9 cellular contexts compared by ENCODE assay signal in the genomic region with DNA sequence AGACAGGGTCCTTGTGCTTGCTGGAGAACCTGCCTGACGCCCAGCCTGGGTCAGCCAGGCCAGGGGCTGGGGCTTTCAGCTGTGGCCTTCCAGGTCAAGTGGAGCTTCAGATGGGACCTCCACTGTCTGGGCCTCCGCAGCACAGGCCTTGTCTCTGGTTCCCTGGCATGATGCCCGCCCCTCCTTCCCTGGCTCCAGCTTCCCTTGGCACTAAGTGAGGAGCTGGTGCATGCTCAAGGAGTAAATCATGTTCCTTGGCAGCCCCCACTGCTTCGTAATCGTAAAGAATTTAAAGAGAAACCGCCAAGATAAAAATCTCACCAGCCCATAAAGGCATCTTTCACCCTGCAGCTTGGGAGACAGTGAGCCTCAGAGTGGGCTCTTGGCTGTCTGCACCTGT. TPM values are rescaled to one million over a fixed set of nuclear protein-coding genes. Genes with fewer than 3 reads are reported as not detected.
DNase-seq lines count a peak whose midpoint lies in the region; ATAC-seq and TF ChIP-seq lines count a peak whose summit lies in the region.
"Had no signal": no experiment of that assay in that cellular context is flagged by ENCODE, and none has a peak within 500 bp of the region (broad histone marks: within the 10 kb centered on the region; RNA-seq: fewer than 3 reads in every experiment).

No MANE protein-coding gene starts in this region.

- H3K4me2 ChIP-seq in hepatocyte, result no peak overlapping the region
- peak overlapping the region; percentile 66 for H3K4me2 ChIP-seq in skeletal muscle satellite cell (ENCODE audit: low read length)

- H3K4me1 Mint-ChIP-seq in CD8-positive, alpha-beta T cell (ENCODE audit: low read depth), result no peaks in the 10 kb centered on the region
- no peaks in the 10 kb centered on the region for H3K4me1 Mint-ChIP-seq in natural killer cell

- peaks cover 7% of the 10 kb centered on the region for H3K79me2 ChIP-seq in hepatocyte

- DNase-seq in ELR (ENCODE audit: low read depth) (peak; percentile 93), amygdala (lab: John Stamatoyannopoulos, UW) (peak in 36 of 56 donors; percentile 4 to 60 (median 34)), hepatocyte (ENCODE audit: low spot score) (peak; percentile 60), SJCRH30 (no peak), BE2C (no peak), natural killer cell (no peak)
- no peak for DNase-seq in CD8-positive, alpha-beta T cell
- DNase-seq: KBM-7 had no signal

- CTCF ChIA-PET in CD8-positive, alpha-beta T cell (lab: Charles Lee), result interaction anchor here (2.1 kb wide), 1 partner anchor 30 kb away, joined by 5 read pairs; no protein-coding TSS in a partner anchor

- ATAC-seq in CD8-positive, alpha-beta T cell, result no peak
- no peak for ATAC-seq in natural killer cell

- no peaks in the 10 kb centered on the region for H3K36me3 Mint-ChIP-seq in CD8-positive, alpha-beta T cell
- no peaks in the 10 kb centered on the region for H3K36me3 Mint-ChIP-seq in natural killer cell

- no peaks in the 10 kb centered on the region for H3K27me3 Mint-ChIP-seq in CD8-positive, alpha-beta T cell (ENCODE audit: low read depth)
- no peaks in the 10 kb centered on the region for H3K27me3 Mint-ChIP-seq in natural killer cell (ENCODE audit: low read depth in 2 of 2)

- H3K27ac ChIP-seq in hepatocyte (peak overlapping the region; percentile 54), SJCRH30 (no peak overlapping the region)
- no peak overlapping the region for H3K27ac ChIP-seq in CD8-positive, alpha-beta T cell (ENCODE audit: low read depth, low read length)

- no peak overlapping the region for H2AFZ ChIP-seq in hepatocyte

- no peaks in the 10 kb centered on the region for H3K9me3 Mint-ChIP-seq in CD8-positive, alpha-beta T cell
- H3K9me3 Mint-ChIP-seq in natural killer cell, result no peaks in the 10 kb centered on the region

- H3K9me3 ChIP-seq in hepatocyte (ENCODE audit: low read depth) (no peaks in the 10 kb centered on the region), skeletal muscle satellite cell (replicated peaks; ENCODE audit: low read length) (no peaks in the 10 kb centered on the region), SJCRH30 (replicated peaks) (no peaks in the 10 kb centered on the region), BE2C (no peaks in the 10 kb centered on the region)
- no peaks in the 10 kb centered on the region for H3K9me3 ChIP-seq in CD8-positive, alpha-beta T cell (ENCODE audit: low read length)

- no peak overlapping the region for H3K4me3 Mint-ChIP-seq in CD8-positive, alpha-beta T cell
- no peak overlapping the region for H3K4me3 Mint-ChIP-seq in natural killer cell

- TF ChIP-seq CTCF in hepatocyte (IDR thresholded peaks at IDR 0.05; ENCODE audit: poor library complexity) (no peak), BE2C (IDR thresholded peaks at IDR 0.05; ENCODE audit: low read depth, low read length) (no peak), natural killer cell (IDR thresholded peaks at IDR 0.05) (no peak)
- no peak for TF ChIP-seq CTCF in CD8-positive, alpha-beta T cell (IDR thresholded peaks at IDR 0.05)

- peak overlapping the region; percentile 10 for H3K9ac ChIP-seq in skeletal muscle satellite cell (ENCODE audit: low read depth, low read length)

- H3K36me3 ChIP-seq in hepatocyte (replicated peaks; ENCODE audit: insufficient read depth, low read depth) (no peaks in the 10 kb centered on the region), skeletal muscle satellite cell (ENCODE audit: insufficient read depth, low read length) (no peaks in the 10 kb centered on the region), SJCRH30 (no peaks in the 10 kb centered on the region), BE2C (no peaks in the 10 kb centered on the region)
- H3K36me3 ChIP-seq in CD8-positive, alpha-beta T cell (ENCODE audit: insufficient read depth, low read length), result no peaks in the 10 kb centered on the region

- H3K4me3 ChIP-seq in hepatocyte (no peak overlapping the region), skeletal muscle satellite cell (ENCODE audit: low read length) (peak overlapping the region; percentile 41), SJCRH30 (no peak overlapping the region), BE2C (ENCODE audit: low read depth, low read length) (no peak overlapping the region)
- H3K4me3 ChIP-seq in CD8-positive, alpha-beta T cell (ENCODE audit: low read depth, low read length), result no peak overlapping the region

- POLR2A ChIA-PET in CD8-positive, alpha-beta T cell (lab: Charles Lee), result no interaction called here

- intact Hi-C loops in CD8-positive, alpha-beta T cell (cut with DNase I, micrococcal nuclease), result no loop called here
- intact Hi-C loops in natural killer cell (cut with micrococcal nuclease), result no loop called here

- no peak overlapping the region for H3K27ac Mint-ChIP-seq in CD8-positive, alpha-beta T cell
- no peak overlapping the region for H3K27ac Mint-ChIP-seq in natural killer cell

- WGBS in hepatocyte (ENCODE audit: low lambda C conversion rate, missing lambda C conversion rate), result 83% methylated on average over 6 of the region's 6 CpGs

- H3K27me3 ChIP-seq in hepatocyte (peaks cover 4% of the 10 kb centered on the region), skeletal muscle satellite cell (ENCODE audit: control insufficient read depth, insufficient read depth, low read length) (no peaks in the 10 kb centered on the region), SJCRH30 (no peaks in the 10 kb centered on the region), BE2C (no peaks in the 10 kb centered on the region)
- H3K27me3 ChIP-seq in CD8-positive, alpha-beta T cell (ENCODE audit: insufficient read depth, low read length), result no peaks in the 10 kb centered on the region

- H3K9me2 ChIP-seq in hepatocyte (replicated peaks; ENCODE audit: insufficient read depth), result no peaks in the 10 kb centered on the region

- H4K20me1 ChIP-seq in hepatocyte (ENCODE audit: insufficient read depth, poor library complexity, severe bottlenecking), result peaks cover 28% of the 10 kb centered on the region

- H3K4me1 ChIP-seq in hepatocyte (ENCODE audit: insufficient read depth) (peaks cover 37% of the 10 kb centered on the region), skeletal muscle satellite cell (ENCODE audit: control insufficient read depth, insufficient read depth, low read length) (peaks cover 58% of the 10 kb centered on the region), SJCRH30 (peaks cover 14% of the 10 kb centered on the region; the same call in 1 of the 2 replicates), BE2C (peaks cover 3% of the 10 kb centered on the region; the same call in 1 of the 2 replicates)
- H3K4me1 ChIP-seq in CD8-positive, alpha-beta T cell (ENCODE audit: insufficient read depth, low read length), result no peaks in the 10 kb centered on the region

RNA-seq across cellular contexts. Expression of gene SEMA3F, which starts 8.9 kb away (rescaled TPM):
- total RNA-seq in hepatocyte (11.8 and 15.5 TPM in 2 replicates), natural killer cell (1 to 10 TPM in 1 of 3 donors, under 1 TPM in 2; 0.16 to 1.1 (median 0.78) TPM)
- 13.9 and 16.8 TPM in 2 replicates for polyA plus RNA-seq in hepatocyte
- 2.2 and 3.0 TPM in 2 replicates for total RNA-seq in skeletal muscle satellite cell (2012; rRNA removed)
- 9.3 and 11.3 TPM in 2 replicates for total RNA-seq in SJCRH30 (2014; rRNA removed; shearing (Covaris generic))
- 43.3 TPM for polyA plus RNA-seq in BE2C (2012; ENCODE audit: insufficient read depth, insufficient read length, low read depth)
- total RNA-seq in CD8-positive, alpha-beta T cell, result under 1 TPM; 0.14 to 0.41 TPM

RNA-seq across cellular contexts. Expression of gene GNAT1, which starts 27.4 kb away (rescaled TPM):
- not detected in 2 replicates for total RNA-seq in hepatocyte
- polyA plus RNA-seq in hepatocyte, result not detected in 2 replicates
- not detected in 2 replicates for total RNA-seq in skeletal muscle satellite cell (2012; rRNA removed)
- total RNA-seq in SJCRH30 (2014; rRNA removed; shearing (Covaris generic)), result 0.14 TPM in 1 of 2 replicates, not detected in the other
- not detected for polyA plus RNA-seq in BE2C (2012; ENCODE audit: insufficient read depth, insufficient read length, low read depth)
- total RNA-seq in CD8-positive, alpha-beta T cell, result under 1 TPM; 0.28 to 0.30 TPM
- total RNA-seq in natural killer cell, result not detected

RNA-seq across cellular contexts. Expression of gene SLC38A3, which starts 41.0 kb away (rescaled TPM):
- total RNA-seq in hepatocyte, result 22.6 and 24.7 TPM in 2 replicates
- polyA plus RNA-seq in hepatocyte, result 37.9 and 56.6 TPM in 2 replicates
- total RNA-seq in skeletal muscle satellite cell (2012; rRNA removed), result not detected in 2 replicates
- 1.4 and 2.9 TPM in 2 replicates for total RNA-seq in SJCRH30 (2014; rRNA removed; shearing (Covaris generic))
- 0.43 TPM for polyA plus RNA-seq in BE2C (2012; ENCODE audit: insufficient read depth, insufficient read length, low read depth)
- 1 to 10 TPM; 4.8 to 7.2 TPM for total RNA-seq in CD8-positive, alpha-beta T cell
- total RNA-seq in natural killer cell, result under 1 TPM in 1 of 3 donors, not detected in 2; 0.82 TPM

Comparison
In these comparisons a context has a peak if more than half of its experiments do, and no peak if none do; other contexts are left out.
1. DNase-seq: peak in ELR (single experiment), amygdala (36 of 56) and hepatocyte (single experiment); none in SJCRH30 (0 of 2), BE2C (single experiment), CD8-positive, alpha-beta T cell (0 of 7) and natural killer cell (single experiment).